In the genomic region with DNA sequence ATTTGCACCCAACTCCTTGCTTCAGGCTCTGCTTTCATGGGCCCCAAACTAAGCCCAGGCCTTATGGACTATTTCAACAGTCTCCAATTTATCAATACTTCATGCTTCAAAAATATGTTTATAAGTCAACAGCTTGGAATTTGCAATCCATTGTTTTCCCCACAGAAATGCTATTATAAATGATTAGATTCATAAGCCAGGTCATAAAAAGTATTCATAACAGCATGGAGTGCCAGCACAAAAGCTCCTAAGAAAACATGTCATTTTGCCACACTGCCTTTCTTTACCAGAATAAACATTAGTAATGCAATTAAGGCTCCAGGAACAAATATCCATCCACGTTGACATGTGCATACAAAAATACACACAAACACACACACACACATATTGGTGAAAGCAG, we compare ENCODE assay signal across 20 cellular contexts.
"Had no signal": no experiment of that assay in that cellular context is flagged by ENCODE, and none has a peak within 500 bp of the region (broad histone marks: within the 10 kb centered on the region; RNA-seq: fewer than 3 reads in every experiment).

No MANE protein-coding gene starts in this region.

- H3K4me1 ChIP-seq: left ventricle myocardium inferior had no signal

- H3K4me3 Mint-ChIP-seq: nephron; stimulated activated naive CD8-positive, alpha-beta T cell treated with anti-CD3 and anti-CD28 coated beads, Interleukin-15, amount 100 ng/mL, for 72 hours; T-helper 2 cell treated with Interferon-gamma antibody and Interleukin-4, amounts not matched to agents 5 μg/mL and 100 μg/mL, for 36 hours; type B pancreatic cell had no signal

- H3K9me3 ChIP-seq: esophagus muscularis mucosa, left ventricle myocardium inferior had no signal

- H3K27ac ChIP-seq: cardiac muscle cell, esophagus muscularis mucosa, foreskin keratinocyte, left ventricle myocardium inferior, skin epidermis had no signal

- H3K4me1 Mint-ChIP-seq: nephron had no signal

- H3K27me3 ChIP-seq: cardiac muscle cell, esophagus muscularis mucosa, foreskin keratinocyte had no signal

- H3K4me3 ChIP-seq: cardiac muscle cell, esophagus muscularis mucosa, left ventricle myocardium inferior, skin epidermis had no signal

- H3K36me3 ChIP-seq: cardiac muscle cell, esophagus muscularis mucosa, left ventricle myocardium inferior had no signal

- H3K27me3 Mint-ChIP-seq: stimulated activated naive CD8-positive, alpha-beta T cell treated with anti-CD3 and anti-CD28 coated beads, Interleukin-15, amount 100 ng/mL, for 72 hours; type B pancreatic cell had no signal

- ATAC-seq: foreskin keratinocyte; stimulated activated naive CD8-positive, alpha-beta T cell treated with anti-CD3 and anti-CD28 coated beads, Interleukin-15, amount 100 ng/mL, for 72 hours had no signal

- H3K27ac Mint-ChIP-seq: nephron; T-helper 2 cell treated with Interferon-gamma antibody and Interleukin-4, amounts not matched to agents 5 μg/mL and 100 μg/mL, for 36 hours; type B pancreatic cell had no signal

- H3K36me3 Mint-ChIP-seq: type B pancreatic cell had no signal

- DNase-seq: activated CD4-positive, alpha-beta T cell treated with anti-CD3 and anti-CD28 coated beads, Interleukin-2, amount 50 U/mL, for 1 hour; activated CD4-positive, CD25-positive, alpha-beta regulatory T cell; activated effector memory CD4-positive, alpha-beta T cell treated with Interleukin-2 at 50 U/mL for 16 hours; activated naive CD4-positive, alpha-beta T cell treated with anti-CD3 and anti-CD28 coated beads, Interleukin-2, amount 50 U/mL, for 16 hours; foreskin keratinocyte; glutamatergic neuron; hypothalamus; left ventricle myocardium inferior; mesendoderm; occipital lobe; stimulated activated CD4-positive, alpha-beta T cell treated with anti-CD3 and anti-CD28 coated beads, Interleukin-4, amount 100 ng/mL, for 4 hours; stimulated activated CD8-positive, alpha-beta memory T cell treated with anti-CD3 and anti-CD28 coated beads, Interleukin-4, amount 100 ng/mL, for 48 hours; stimulated activated naive CD8-positive, alpha-beta T cell treated with anti-CD3 and anti-CD28 coated beads, Interleukin-15, amount 100 ng/mL, for 72 hours; SW 1271 had no signal

- H3K9me3 Mint-ChIP-seq: nephron; stimulated activated naive CD8-positive, alpha-beta T cell treated with anti-CD3 and anti-CD28 coated beads, Interleukin-15, amount 100 ng/mL, for 72 hours; T-helper 2 cell treated with Interferon-gamma antibody and Interleukin-4, amounts not matched to agents 5 μg/mL and 100 μg/mL, for 36 hours had no signal
